In the genomic region with DNA sequence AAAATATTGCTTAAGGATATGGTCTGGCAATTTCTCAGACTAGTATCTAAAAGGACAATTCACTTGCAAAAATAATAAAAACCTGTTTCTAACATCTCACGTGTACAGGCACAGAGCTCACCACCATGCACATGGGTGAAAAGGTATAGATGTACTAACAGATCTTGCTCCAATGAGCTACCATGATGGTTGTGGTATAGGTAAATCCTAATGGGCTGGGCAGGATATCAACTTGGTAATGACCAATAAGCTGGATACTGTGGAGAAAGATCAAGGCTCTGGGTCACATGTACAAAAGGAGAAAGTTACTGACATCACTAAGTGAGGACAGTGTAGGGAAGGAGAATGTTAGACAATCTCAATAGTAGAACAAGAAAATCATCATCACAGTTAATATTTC, we compare ENCODE assay signal across 21 cellular contexts.
"Had no signal": no experiment of that assay in that cellular context is flagged by ENCODE, and none has a peak within 500 bp of the region (broad histone marks: within the 10 kb centered on the region; RNA-seq: fewer than 3 reads in every experiment).

No MANE protein-coding gene starts in this region.

- H3K9me3 Mint-ChIP-seq: activated CD4-positive, alpha-beta T cell treated with anti-CD3 and anti-CD28 coated beads, Interleukin-2, amount 10 ng/mL, durations not matched to agents 24 days and 14 days; activated CD8-positive, alpha-beta T cell treated with anti-CD3 and anti-CD28 coated beads for 36 hours; activated naive CD8-positive, alpha-beta T cell treated with anti-CD3 and anti-CD28 coated beads, Interleukin-2, amount 10 ng/mL, durations not matched to agents 7 days and 5 days; activated T-helper 17 cell treated with anti-CD3 and anti-CD28 coated beads, Interleukin-2, amount 50 U/mL, for 72 hours; naive B cell; stimulated activated naive CD8-positive, alpha-beta T cell treated with anti-CD3 and anti-CD28 coated beads, Interleukin-15, amount 100 ng/mL, for 72 hours had no signal

- H3K27ac Mint-ChIP-seq: activated CD4-positive, alpha-beta T cell treated with anti-CD3 and anti-CD28 coated beads, Interleukin-2, amount 10 ng/mL, durations not matched to agents 24 days and 14 days; activated CD8-positive, alpha-beta T cell treated with anti-CD3 and anti-CD28 coated beads for 36 hours; activated naive CD8-positive, alpha-beta T cell treated with anti-CD3 and anti-CD28 coated beads, Interleukin-2, amount 10 ng/mL, durations not matched to agents 7 days and 5 days; activated T-helper 17 cell treated with anti-CD3 and anti-CD28 coated beads, Interleukin-2, amount 50 U/mL, for 72 hours; stimulated activated naive CD8-positive, alpha-beta T cell treated with anti-CD3 and anti-CD28 coated beads, Interleukin-15, amount 100 ng/mL, for 72 hours had no signal

- H3K36me3 Mint-ChIP-seq: activated naive CD8-positive, alpha-beta T cell treated with anti-CD3 and anti-CD28 coated beads, Interleukin-2, amount 10 ng/mL, durations not matched to agents 7 days and 5 days; naive B cell had no signal

- H3K27me3 Mint-ChIP-seq: naive B cell; stimulated activated naive CD8-positive, alpha-beta T cell treated with anti-CD3 and anti-CD28 coated beads, Interleukin-15, amount 100 ng/mL, for 72 hours had no signal

- DNase-seq: activated CD4-positive, alpha-beta T cell treated with anti-CD3 and anti-CD28 coated beads, Interleukin-2, amount 10 ng/mL, durations not matched to agents 24 days and 14 days; activated CD8-positive, alpha-beta T cell treated with anti-CD3 and anti-CD28 coated beads for 36 hours; activated naive CD4-positive, alpha-beta T cell; activated naive CD8-positive, alpha-beta T cell treated with anti-CD3 and anti-CD28 coated beads, Interleukin-2, amount 10 ng/mL, durations not matched to agents 7 days and 5 days; activated T-cell treated with anti-CD3 and anti-CD28 coated beads, Interleukin-2, amount 50 U/mL, for 1 hour; amygdala; body of pancreas; head of caudate nucleus; kidney; left ventricle myocardium inferior; mammary epithelial cell; naive B cell; pancreas; right lobe of liver; stimulated activated CD4-positive, alpha-beta T cell treated with anti-CD3 and anti-CD28 coated beads, Interleukin-4, amount 100 ng/mL, for 1 hour; stimulated activated naive CD8-positive, alpha-beta T cell treated with anti-CD3 and anti-CD28 coated beads, Interleukin-15, amount 100 ng/mL, for 72 hours; T1000; transverse colon had no signal

- H3K4me3 Mint-ChIP-seq: activated CD4-positive, alpha-beta T cell treated with anti-CD3 and anti-CD28 coated beads, Interleukin-2, amount 10 ng/mL, durations not matched to agents 24 days and 14 days; activated CD8-positive, alpha-beta T cell treated with anti-CD3 and anti-CD28 coated beads for 36 hours; activated naive CD8-positive, alpha-beta T cell treated with anti-CD3 and anti-CD28 coated beads, Interleukin-2, amount 10 ng/mL, durations not matched to agents 7 days and 5 days; activated T-helper 17 cell treated with anti-CD3 and anti-CD28 coated beads, Interleukin-2, amount 50 U/mL, for 72 hours; naive B cell; stimulated activated naive CD8-positive, alpha-beta T cell treated with anti-CD3 and anti-CD28 coated beads, Interleukin-15, amount 100 ng/mL, for 72 hours had no signal

- H3K4me3 ChIP-seq: body of pancreas, left ventricle myocardium inferior, pancreas, right lobe of liver, suprapubic skin, transverse colon, vagina had no signal

- H3K27me3 ChIP-seq: body of pancreas, pancreas, right lobe of liver, suprapubic skin, transverse colon, vagina had no signal

- ATAC-seq: activated CD8-positive, alpha-beta T cell treated with anti-CD3 and anti-CD28 coated beads for 36 hours; activated T-helper 17 cell treated with anti-CD3 and anti-CD28 coated beads, Interleukin-2, amount 50 U/mL, for 72 hours; body of pancreas; stimulated activated naive CD8-positive, alpha-beta T cell treated with anti-CD3 and anti-CD28 coated beads, Interleukin-15, amount 100 ng/mL, for 72 hours had no signal

- H3K4me1 ChIP-seq: body of pancreas, left ventricle myocardium inferior, pancreas, suprapubic skin, transverse colon, vagina had no signal

- H3K4me1 Mint-ChIP-seq: activated CD4-positive, alpha-beta T cell treated with anti-CD3 and anti-CD28 coated beads, Interleukin-2, amount 10 ng/mL, durations not matched to agents 24 days and 14 days; activated naive CD8-positive, alpha-beta T cell treated with anti-CD3 and anti-CD28 coated beads, Interleukin-2, amount 10 ng/mL, durations not matched to agents 7 days and 5 days; activated T-helper 17 cell treated with anti-CD3 and anti-CD28 coated beads, Interleukin-2, amount 50 U/mL, for 72 hours; naive B cell; stimulated activated naive CD8-positive, alpha-beta T cell treated with anti-CD3 and anti-CD28 coated beads, Interleukin-15, amount 100 ng/mL, for 72 hours had no signal

- H3K36me3 ChIP-seq: right lobe of liver had no signal

- H3K9me3 ChIP-seq: body of pancreas, left ventricle myocardium inferior, pancreas, right lobe of liver, suprapubic skin, transverse colon, vagina had no signal

- H3K27ac ChIP-seq: body of pancreas, left ventricle myocardium inferior, pancreas, right lobe of liver, suprapubic skin, transverse colon, vagina had no signal
